In the genomic region with DNA sequence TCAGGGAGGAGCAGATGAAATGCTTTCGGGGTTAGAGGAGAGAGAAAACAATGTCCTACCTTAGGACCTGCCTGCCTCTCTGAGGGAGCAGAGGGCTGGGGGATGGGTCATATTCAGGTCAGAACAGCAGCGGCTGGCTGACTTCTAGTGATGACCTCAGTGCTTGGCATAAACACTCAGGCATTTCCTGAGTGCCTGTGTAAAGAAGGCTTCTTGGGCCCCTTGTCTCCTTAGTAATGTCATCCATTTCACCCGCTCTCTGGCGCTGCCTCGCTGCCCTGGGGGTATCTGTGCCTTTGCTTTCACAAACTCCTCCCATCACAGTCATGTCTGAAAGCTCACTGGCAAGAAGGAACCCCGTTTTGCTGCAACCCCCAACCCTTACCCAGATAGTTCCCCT, we compare ENCODE assay signal across 1 cellular context.
TF ChIP-seq lines count a peak whose summit lies in the region.

No MANE protein-coding gene starts in this region.

TF ChIP-seq in HEK293, 187 proteins besides CTCF, POLR2A, EP300 and RAD21 (continued from another document):
- TF ChIP-seq, protein P1, sequence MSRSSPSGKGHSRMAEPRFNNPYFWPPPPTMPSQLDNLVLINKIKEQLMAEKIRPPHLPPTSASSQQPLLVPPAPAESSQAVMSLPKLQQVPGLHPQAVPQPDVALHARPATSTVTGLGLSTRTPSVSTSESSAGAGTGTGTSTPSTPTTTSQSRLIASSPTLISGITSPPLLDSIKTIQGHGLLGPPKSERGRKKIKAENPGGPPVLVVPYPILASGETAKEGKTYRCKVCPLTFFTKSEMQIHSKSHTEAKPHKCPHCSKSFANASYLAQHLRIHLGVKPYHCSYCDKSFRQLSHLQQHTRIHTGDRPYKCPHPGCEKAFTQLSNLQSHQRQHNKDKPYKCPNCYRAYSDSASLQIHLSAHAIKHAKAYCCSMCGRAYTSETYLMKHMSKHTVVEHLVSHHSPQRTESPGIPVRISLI (tag by site-specific recombination; IDR thresholded peaks at IDR 0.05) = no peak
- TF ChIP-seq ZNF324 (tag by site-specific recombination; IDR thresholded peaks at IDR 0.05) (0 out of 2 replicates have a peak, but pooled peaks have one; percentile 24), ZNF629 (tag by site-specific recombination; IDR thresholded peaks at IDR 0.05) (0 out of 2 replicates have a peak, but pooled peaks have one; percentile 20), ZBTB17 (tag by site-specific recombination; IDR thresholded peaks at IDR 0.05) (0 out of 2 replicates have a peak, but pooled peaks have one; percentile 14), ZNF335 (tag by site-specific recombination; conservative IDR thresholded peaks at IDR 0.05) (peak; percentile 52), ZXDB (tag by site-specific recombination; IDR thresholded peaks at IDR 0.05) (no peak)
- TF ChIP-seq, protein P2, sequence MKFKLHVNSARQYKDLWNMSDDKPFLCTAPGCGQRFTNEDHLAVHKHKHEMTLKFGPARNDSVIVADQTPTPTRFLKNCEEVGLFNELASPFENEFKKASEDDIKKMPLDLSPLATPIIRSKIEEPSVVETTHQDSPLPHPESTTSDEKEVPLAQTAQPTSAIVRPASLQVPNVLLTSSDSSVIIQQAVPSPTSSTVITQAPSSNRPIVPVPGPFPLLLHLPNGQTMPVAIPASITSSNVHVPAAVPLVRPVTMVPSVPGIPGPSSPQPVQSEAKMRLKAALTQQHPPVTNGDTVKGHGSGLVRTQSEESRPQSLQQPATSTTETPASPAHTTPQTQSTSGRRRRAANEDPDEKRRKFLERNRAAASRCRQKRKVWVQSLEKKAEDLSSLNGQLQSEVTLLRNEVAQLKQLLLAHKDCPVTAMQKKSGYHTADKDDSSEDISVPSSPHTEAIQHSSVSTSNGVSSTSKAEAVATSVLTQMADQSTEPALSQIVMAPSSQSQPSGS (tag by site-specific recombination; IDR thresholded peaks at IDR 0.05; ENCODE audit: low read depth) = 0 out of 2 replicates have a peak, but pooled peaks have one; percentile 4
